In genomic region chr2:231905026-231905425, GRCh38 we compare ENCODE assay signal across 18 cellular contexts. TPM values are rescaled to one million over a fixed set of nuclear protein-coding genes. Genes with fewer than 3 reads are reported as not detected.
"Had no signal": no experiment of that assay in that cellular context is flagged by ENCODE, and none has a peak within 500 bp of the region (broad histone marks: within the 10 kb centered on the region; RNA-seq: fewer than 3 reads in every experiment).

No MANE protein-coding gene starts in this region.

- H3K27me3 ChIP-seq: upper lobe of left lung had no signal

- H3K4me3 Mint-ChIP-seq: activated CD4-positive, alpha-beta T cell treated with anti-CD3 and anti-CD28 coated beads for 36 hours; activated naive CD4-positive, alpha-beta T cell treated with anti-CD3 and anti-CD28 coated beads, Interleukin-2, amount 50 U/mL, for 24 hours; dendritic cell treated with granulocyte-macrophage colony-stimulating factor and Interleukin-4, amounts not matched to agents 40 ng/mL and 50 ng/mL, for 4 days; stimulated activated naive CD8-positive, alpha-beta T cell treated with anti-CD3 and anti-CD28 coated beads, Interleukin-15, Interleukin-2, amounts not matched to agents 100 ng/mL and 50 ng/mL, for 24 hours; T-cell; WTC11 had no signal

- H3K79me2 ChIP-seq: parathyroid adenoma had no signal

- H3K27ac ChIP-seq: parathyroid adenoma, upper lobe of left lung had no signal

- H3K9ac ChIP-seq: parathyroid adenoma had no signal

- H3K9me3 ChIP-seq: upper lobe of left lung had no signal

- H3K4me3 ChIP-seq: upper lobe of left lung had no signal

- ATAC-seq: activated CD4-positive, alpha-beta T cell treated with anti-CD3 and anti-CD28 coated beads for 36 hours; left lobe of liver; SK-N-SH treated with all-trans-retinoic acid at 6 μM for 48 hours; T-cell; WTC11 had no signal

- DNase-seq: activated CD4-positive, alpha-beta T cell treated with anti-CD3 and anti-CD28 coated beads for 36 hours; activated CD4-positive, alpha-beta T cell treated with anti-CD3 and anti-CD28 coated beads, Interleukin-2, amount 50 U/mL, for 48 hours; activated gamma-delta T cell; effector memory CD4-positive, alpha-beta T cell; foreskin fibroblast; mammary epithelial cell; stimulated activated CD4-positive, alpha-beta T cell treated with anti-CD3 and anti-CD28 coated beads, Interleukin-2, amount 100 ng/mL, for 48 hours; T-cell; upper lobe of left lung had no signal

- H3K36me3 ChIP-seq: upper lobe of left lung had no signal

- H3K9me3 Mint-ChIP-seq: activated naive CD4-positive, alpha-beta T cell treated with anti-CD3 and anti-CD28 coated beads, Interleukin-2, amount 50 U/mL, for 24 hours; dendritic cell treated with granulocyte-macrophage colony-stimulating factor and Interleukin-4, amounts not matched to agents 40 ng/mL and 50 ng/mL, for 4 days; stimulated activated naive CD8-positive, alpha-beta T cell treated with anti-CD3 and anti-CD28 coated beads, Interleukin-15, Interleukin-2, amounts not matched to agents 100 ng/mL and 50 ng/mL, for 24 hours; T-cell; WTC11 had no signal

- H3K36me3 Mint-ChIP-seq: activated naive CD4-positive, alpha-beta T cell treated with anti-CD3 and anti-CD28 coated beads, Interleukin-2, amount 50 U/mL, for 24 hours; T-cell; WTC11 had no signal

- H3K27ac Mint-ChIP-seq: activated CD4-positive, alpha-beta T cell treated with anti-CD3 and anti-CD28 coated beads for 36 hours; activated naive CD4-positive, alpha-beta T cell treated with anti-CD3 and anti-CD28 coated beads, Interleukin-2, amount 50 U/mL, for 24 hours; dendritic cell treated with granulocyte-macrophage colony-stimulating factor and Interleukin-4, amounts not matched to agents 40 ng/mL and 50 ng/mL, for 4 days; stimulated activated naive CD8-positive, alpha-beta T cell treated with anti-CD3 and anti-CD28 coated beads, Interleukin-15, Interleukin-2, amounts not matched to agents 100 ng/mL and 50 ng/mL, for 24 hours; T-cell; WTC11 had no signal

- H3K4me1 ChIP-seq: parathyroid adenoma, upper lobe of left lung had no signal

- H2AFZ ChIP-seq: parathyroid adenoma had no signal

- H3K27me3 Mint-ChIP-seq: activated CD4-positive, alpha-beta T cell treated with anti-CD3 and anti-CD28 coated beads for 36 hours; activated naive CD4-positive, alpha-beta T cell treated with anti-CD3 and anti-CD28 coated beads, Interleukin-2, amount 50 U/mL, for 24 hours had no signal

RNA-seq across cellular contexts. Expression of gene NPPC, which starts 21.2 kb away (rescaled TPM):
- total RNA-seq: bronchial epithelial cell, left lobe of liver, mammary epithelial cell, upper lobe of left lung had no signal
- polyA plus RNA-seq: keratinocyte, mammary epithelial cell had no signal
